8 cellular contexts compared by ENCODE assay signal in genomic region chr22:41543854-41544670, GRCh38. TPM values are rescaled to one million over a fixed set of nuclear protein-coding genes. Genes with fewer than 3 reads are reported as not detected.
DNase-seq lines count a peak whose midpoint lies in the region; ATAC-seq and TF ChIP-seq lines count a peak whose summit lies in the region.

A gene with protein sequence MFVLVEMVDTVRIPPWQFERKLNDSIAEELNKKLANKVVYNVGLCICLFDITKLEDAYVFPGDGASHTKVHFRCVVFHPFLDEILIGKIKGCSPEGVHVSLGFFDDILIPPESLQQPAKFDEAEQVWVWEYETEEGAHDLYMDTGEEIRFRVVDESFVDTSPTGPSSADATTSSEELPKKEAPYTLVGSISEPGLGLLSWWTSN (minus strand): TSS chr22:41544470. CDS start chr22:41544101, 369 bp downstream.

- peak within 1 kb of the TSS; percentile 94 for H3K4me3 Mint-ChIP-seq in activated CD4-positive, alpha-beta T cell treated with anti-CD3 and anti-CD28 coated beads, Interleukin-2, amount 10 ng/mL, durations not matched to agents 7 days and 5 days

- CTCF ChIA-PET in activated CD4-positive, alpha-beta T cell treated with anti-CD3 and anti-CD28 coated beads, Interleukin-2, amount 10 ng/mL, durations not matched to agents 7 days and 5 days (lab: Charles Lee): interaction anchor here (0.8 to 1.5 kb wide), 6 partner anchors 13 to 141 kb away, joined by 3 to 5 read pairs (median 4); partner anchors contain the start of gene ACO2

- peak; percentile 89 for TF ChIP-seq CTCF in C4-2B (conservative IDR thresholded peaks at IDR 0.05)

- peak; percentile 100 for DNase-seq in NCI-H69 (lab: John Stamatoyannopoulos, UW)
- DNase-seq in activated CD4-positive, alpha-beta T cell treated with anti-CD3 and anti-CD28 coated beads, Interleukin-2, amount 10 ng/mL, durations not matched to agents 7 days and 5 days: peak; percentile 98
- peak; percentile 97 for DNase-seq in dedifferentiated amniotic fluid mesenchymal stem cell (ENCODE audit: extremely low spot score)
- DNase-seq in left lobe of liver (ENCODE audit: low spot score): peak; percentile 99
- DNase-seq in stimulated activated CD4-positive, alpha-beta T cell treated with anti-CD3 and anti-CD28 coated beads, Interleukin-2, amount 100 ng/mL, for 4 hours (ENCODE audit: low read depth): peak; percentile 97

- peak within 1 kb of the TSS; percentile 91 for H3K27ac Mint-ChIP-seq in activated CD4-positive, alpha-beta T cell treated with anti-CD3 and anti-CD28 coated beads, Interleukin-2, amount 10 ng/mL, durations not matched to agents 7 days and 5 days

- H3K36me3 Mint-ChIP-seq in activated CD4-positive, alpha-beta T cell treated with anti-CD3 and anti-CD28 coated beads, Interleukin-2, amount 10 ng/mL, durations not matched to agents 7 days and 5 days (ENCODE audit: low read depth): no peaks in the 10 kb centered on the region

- no peaks in the 10 kb centered on the region for H3K9me3 Mint-ChIP-seq in activated CD4-positive, alpha-beta T cell treated with anti-CD3 and anti-CD28 coated beads, Interleukin-2, amount 10 ng/mL, durations not matched to agents 7 days and 5 days

- no peaks in the 10 kb centered on the region for H3K27me3 Mint-ChIP-seq in activated CD4-positive, alpha-beta T cell treated with anti-CD3 and anti-CD28 coated beads, Interleukin-2, amount 10 ng/mL, durations not matched to agents 7 days and 5 days

- peaks cover 42% of the 10 kb centered on the region for H3K4me1 Mint-ChIP-seq in activated CD4-positive, alpha-beta T cell treated with anti-CD3 and anti-CD28 coated beads, Interleukin-2, amount 10 ng/mL, durations not matched to agents 7 days and 5 days

- H3K27ac ChIP-seq in C4-2B: peak within 1 kb of the TSS; percentile 93

- ATAC-seq in GM19328 (IDR thresholded peaks at IDR 0.05; ENCODE audit: unreplicated experiment) (peak; percentile 96), HG03520 (IDR thresholded peaks at IDR 0.05; ENCODE audit: unreplicated experiment) (peak; percentile 86), left lobe of liver (peak; percentile 92)

- POLR2A ChIA-PET in activated CD4-positive, alpha-beta T cell treated with anti-CD3 and anti-CD28 coated beads, Interleukin-2, amount 10 ng/mL, durations not matched to agents 7 days and 5 days (lab: Charles Lee): interaction anchor here (0.7 kb wide), 1 partner anchor 163 kb away, joined by 4 read pairs; the partner anchor contains the start of gene TEF

RNA-seq across cellular contexts. Expression of the gene that starts here (rescaled TPM):
- total RNA-seq in activated CD4-positive, alpha-beta T cell treated with anti-CD3 and anti-CD28 coated beads, Interleukin-2, amount 10 ng/mL, durations not matched to agents 7 days and 5 days: 10 to 100 TPM; 29.1 to 30.1 TPM
- total RNA-seq in left lobe of liver: 22.5 TPM

Comparison
In these comparisons a context has a peak if more than half of its experiments do, and no peak if none do; other contexts are left out.
1. Peak in every context shown above with its lines: DNase-seq, ATAC-seq and H3K27ac ChIP-seq.